ENCODE assay signal across 1 cellular context in the genomic region with DNA sequence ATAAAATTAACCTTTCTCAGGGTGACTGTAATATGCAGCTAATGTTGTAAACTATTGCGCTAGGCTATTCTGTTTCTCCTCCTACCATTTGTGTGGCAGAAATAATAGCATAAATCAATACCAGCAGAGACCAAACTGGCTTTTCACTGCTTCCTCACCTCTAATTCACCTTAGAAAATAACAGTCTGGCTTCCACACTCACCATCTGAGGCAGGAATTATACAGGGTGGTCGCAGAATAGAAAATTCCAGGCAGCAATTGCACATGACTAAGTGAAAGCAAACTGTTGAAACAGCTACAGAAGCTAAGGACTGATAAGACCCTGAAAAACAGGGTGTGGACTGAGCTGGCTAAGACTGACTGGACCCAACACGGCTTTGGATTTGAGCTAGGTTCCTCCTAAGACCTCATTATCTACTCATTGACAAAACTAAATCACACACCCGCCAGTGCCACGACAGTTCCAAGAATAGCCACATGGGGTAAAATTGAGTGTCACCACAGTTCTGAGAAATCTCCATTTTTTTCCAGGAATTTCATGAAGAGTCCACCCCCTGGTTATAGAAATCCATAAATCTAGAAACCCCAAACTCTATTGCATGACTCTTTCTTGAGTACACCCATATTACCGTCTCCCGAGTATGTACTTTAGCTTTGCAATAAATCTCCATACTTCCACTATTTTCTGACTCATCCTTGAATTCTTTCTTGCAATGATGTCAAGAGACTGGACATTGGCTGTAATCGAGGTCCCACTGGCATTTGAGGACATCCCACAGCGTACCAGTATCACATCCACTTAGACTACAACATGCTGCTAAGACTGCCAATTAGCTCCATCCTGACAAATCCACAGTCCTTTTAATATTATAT.
A peak's percentile ranks its signal among the peaks of the same experiment; 100 is the strongest.
TF ChIP-seq lines count a peak whose summit lies in the region.

No MANE protein-coding gene starts in this region.

TF ChIP-seq in K562, 482 proteins besides CTCF, POLR2A, EP300 and RAD21 (continued from another document and continues in another):
- TF ChIP-seq DIDO1 (tag; IDR thresholded peaks at IDR 0.05; ENCODE audit: low read depth) (no peak), RBM14 (IDR thresholded peaks at IDR 0.05; ENCODE audit: borderline replicate concordance, insufficient read depth, low read depth, low read length) (no peak), ARID3B (CRISPR knock-in tag; IDR thresholded peaks at IDR 0.05; ENCODE audit: borderline replicate concordance) (no peak), ARID4B (CRISPR knock-in tag; IDR thresholded peaks at IDR 0.05) (no peak), NELFE (IDR thresholded peaks at IDR 0.05; ENCODE audit: insufficient read depth, insufficient read length) (no peak), ZNF324 (CRISPR knock-in tag; IDR thresholded peaks at IDR 0.05) (0 out of 2 replicates have a peak, but pooled peaks have one; percentile 46), ZNF408 (CRISPR knock-in tag; IDR thresholded peaks at IDR 0.05; ENCODE audit: low read depth) (no peak), ZBTB49 (CRISPR knock-in tag; IDR thresholded peaks at IDR 0.05; ENCODE audit: borderline replicate concordance) (no peak), BCLAF1 (IDR thresholded peaks at IDR 0.05; ENCODE audit: borderline replicate concordance in 1 of 2, control insufficient read depth in 1 of 2, low read depth in 2 of 2, low read length in 1 of 2) (peak in 1 of 2 experiments; percentile 67; a peak in 1 of 4 replicates), NBN (IDR thresholded peaks at IDR 0.05; ENCODE audit: low read depth) (peak; percentile 97), ELF2 (CRISPR knock-in tag; IDR thresholded peaks at IDR 0.05) (no peak), SNIP1 (IDR thresholded peaks at IDR 0.05; ENCODE audit: low read depth) (0 out of 2 replicates have a peak, but pooled peaks have one; percentile 13), C11orf30 (IDR thresholded peaks at IDR 0.05; ENCODE audit: low read depth) (peak; percentile 88), ZNF134 (CRISPR knock-in tag; conservative IDR thresholded peaks at IDR 0.05) (no peak), SMARCE1 (IDR thresholded peaks at IDR 0.05) (peak; percentile 96), KDM2B (CRISPR knock-in tag; IDR thresholded peaks at IDR 0.05) (no peak), TAF7 (tag; IDR thresholded peaks at IDR 0.05) (peak; percentile 75), JUND (IDR thresholded peaks at IDR 0.05; ENCODE audit: borderline replicate concordance, low read depth, low read length) (peak; percentile 80), JUND (tag; IDR thresholded peaks at IDR 0.05; ENCODE audit: borderline replicate concordance, low read depth, low read length) (peak; percentile 89; the same call in 2 of the 3 replicates), ZNF253 (CRISPR knock-in tag; conservative IDR thresholded peaks at IDR 0.05) (no peak), MTA1 (IDR thresholded peaks at IDR 0.05; ENCODE audit: borderline replicate concordance) (peak; percentile 81; the same call in 1 of the 2 replicates), SPI1 (IDR thresholded peaks at IDR 0.05; ENCODE audit: borderline replicate concordance, low read depth, low read length) (no peak), ZEB2 (IDR thresholded peaks at IDR 0.05) (peak; percentile 48), EZH2 (IDR thresholded peaks at IDR 0.05; ENCODE audit: borderline replicate concordance, low read depth, low read length) (no peak), MECOM (CRISPR knock-in tag; IDR thresholded peaks at IDR 0.05) (0 out of 2 replicates have a peak, but pooled peaks have one; percentile 3), JUN (IDR thresholded peaks at IDR 0.05; ENCODE audit: borderline replicate concordance, low read depth, low read length) (peak; percentile 70), JUN (CRISPR knock-in tag; IDR thresholded peaks at IDR 0.05; ENCODE audit: borderline replicate concordance) (peak; percentile 71; the same call in 1 of the 2 replicates), POLR2H (tag; IDR thresholded peaks at IDR 0.05; ENCODE audit: low read depth) (peak; percentile 95), ZNF57 (CRISPR knock-in tag; IDR thresholded peaks at IDR 0.05) (no peak), COPS2 (conservative IDR thresholded peaks at IDR 0.05) (no peak), KDM1A (IDR thresholded peaks at IDR 0.05) (peak; percentile 100), MED1 (CRISPR knock-in tag; IDR thresholded peaks at IDR 0.05; ENCODE audit: borderline replicate concordance) (no peak), ETV6 (IDR thresholded peaks at IDR 0.05; ENCODE audit: borderline replicate concordance in 1 of 2, low read depth in 2 of 2, low read length in 1 of 2) (no peak), ETV6 (CRISPR knock-in tag; IDR thresholded peaks at IDR 0.05; ENCODE audit: borderline replicate concordance) (no peak), NFE2L1 (tag; IDR thresholded peaks at IDR 0.05; ENCODE audit: borderline replicate concordance, low read depth) (no peak; the same call in 1 of the 2 replicates), FOS (IDR thresholded peaks at IDR 0.05; ENCODE audit: extremely low read depth, insufficient read length) (no peak)
- TF ChIP-seq, protein P1, sequence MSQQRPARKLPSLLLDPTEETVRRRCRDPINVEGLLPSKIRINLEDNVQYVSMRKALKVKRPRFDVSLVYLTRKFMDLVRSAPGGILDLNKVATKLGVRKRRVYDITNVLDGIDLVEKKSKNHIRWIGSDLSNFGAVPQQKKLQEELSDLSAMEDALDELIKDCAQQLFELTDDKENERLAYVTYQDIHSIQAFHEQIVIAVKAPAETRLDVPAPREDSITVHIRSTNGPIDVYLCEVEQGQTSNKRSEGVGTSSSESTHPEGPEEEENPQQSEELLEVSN (IDR thresholded peaks at IDR 0.05; ENCODE audit: borderline replicate concordance in 1 of 2, extremely low read depth in 1 of 2, insufficient read depth in 1 of 2, insufficient read length in 1 of 2, low read depth in 1 of 2, low read length in 1 of 2, poor library complexity in 1 of 2, severe bottlenecking in 1 of 2), result no peak
- TF ChIP-seq, protein P2, sequence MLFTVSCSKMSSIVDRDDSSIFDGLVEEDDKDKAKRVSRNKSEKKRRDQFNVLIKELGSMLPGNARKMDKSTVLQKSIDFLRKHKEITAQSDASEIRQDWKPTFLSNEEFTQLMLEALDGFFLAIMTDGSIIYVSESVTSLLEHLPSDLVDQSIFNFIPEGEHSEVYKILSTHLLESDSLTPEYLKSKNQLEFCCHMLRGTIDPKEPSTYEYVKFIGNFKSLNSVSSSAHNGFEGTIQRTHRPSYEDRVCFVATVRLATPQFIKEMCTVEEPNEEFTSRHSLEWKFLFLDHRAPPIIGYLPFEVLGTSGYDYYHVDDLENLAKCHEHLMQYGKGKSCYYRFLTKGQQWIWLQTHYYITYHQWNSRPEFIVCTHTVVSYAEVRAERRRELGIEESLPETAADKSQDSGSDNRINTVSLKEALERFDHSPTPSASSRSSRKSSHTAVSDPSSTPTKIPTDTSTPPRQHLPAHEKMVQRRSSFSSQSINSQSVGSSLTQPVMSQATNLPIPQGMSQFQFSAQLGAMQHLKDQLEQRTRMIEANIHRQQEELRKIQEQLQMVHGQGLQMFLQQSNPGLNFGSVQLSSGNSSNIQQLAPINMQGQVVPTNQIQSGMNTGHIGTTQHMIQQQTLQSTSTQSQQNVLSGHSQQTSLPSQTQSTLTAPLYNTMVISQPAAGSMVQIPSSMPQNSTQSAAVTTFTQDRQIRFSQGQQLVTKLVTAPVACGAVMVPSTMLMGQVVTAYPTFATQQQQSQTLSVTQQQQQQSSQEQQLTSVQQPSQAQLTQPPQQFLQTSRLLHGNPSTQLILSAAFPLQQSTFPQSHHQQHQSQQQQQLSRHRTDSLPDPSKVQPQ (CRISPR knock-in tag; IDR thresholded peaks at IDR 0.05; ENCODE audit: borderline replicate concordance), result no peak
- TF ChIP-seq, protein P3, sequence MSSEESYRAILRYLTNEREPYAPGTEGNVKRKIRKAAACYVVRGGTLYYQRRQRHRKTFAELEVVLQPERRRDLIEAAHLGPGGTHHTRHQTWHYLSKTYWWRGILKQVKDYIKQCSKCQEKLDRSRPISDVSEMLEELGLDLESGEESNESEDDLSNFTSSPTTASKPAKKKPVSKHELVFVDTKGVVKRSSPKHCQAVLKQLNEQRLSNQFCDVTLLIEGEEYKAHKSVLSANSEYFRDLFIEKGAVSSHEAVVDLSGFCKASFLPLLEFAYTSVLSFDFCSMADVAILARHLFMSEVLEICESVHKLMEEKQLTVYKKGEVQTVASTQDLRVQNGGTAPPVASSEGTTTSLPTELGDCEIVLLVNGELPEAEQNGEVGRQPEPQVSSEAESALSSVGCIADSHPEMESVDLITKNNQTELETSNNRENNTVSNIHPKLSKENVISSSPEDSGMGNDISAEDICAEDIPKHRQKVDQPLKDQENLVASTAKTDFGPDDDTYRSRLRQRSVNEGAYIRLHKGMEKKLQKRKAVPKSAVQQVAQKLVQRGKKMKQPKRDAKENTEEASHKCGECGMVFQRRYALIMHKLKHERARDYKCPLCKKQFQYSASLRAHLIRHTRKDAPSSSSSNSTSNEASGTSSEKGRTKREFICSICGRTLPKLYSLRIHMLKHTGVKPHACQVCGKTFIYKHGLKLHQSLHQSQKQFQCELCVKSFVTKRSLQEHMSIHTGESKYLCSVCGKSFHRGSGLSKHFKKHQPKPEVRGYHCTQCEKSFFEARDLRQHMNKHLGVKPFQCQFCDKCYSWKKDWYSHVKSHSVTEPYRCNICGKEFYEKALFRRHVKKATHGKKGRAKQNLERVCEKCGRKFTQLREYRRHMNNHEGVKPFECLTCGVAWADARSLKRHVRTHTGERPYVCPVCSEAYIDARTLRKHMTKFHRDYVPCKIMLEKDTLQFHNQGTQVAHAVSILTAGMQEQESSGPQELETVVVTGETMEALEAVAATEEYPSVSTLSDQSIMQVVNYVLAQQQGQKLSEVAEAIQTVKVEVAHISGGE (CRISPR knock-in tag; IDR thresholded peaks at IDR 0.05), result no peak
